In genomic region chr2:74233648-74234047, GRCh38 we compare ENCODE assay signal across 21 cellular contexts. TPM values are rescaled to one million over a fixed set of nuclear protein-coding genes. Genes with fewer than 3 reads are reported as not detected.
A peak's percentile ranks its signal among the peaks of the same experiment; 100 is the strongest.
DNase-seq lines count a peak whose midpoint lies in the region; ATAC-seq and TF ChIP-seq lines count a peak whose summit lies in the region.
"Had no signal": no experiment of that assay in that cellular context is flagged by ENCODE, and none has a peak within 500 bp of the region (broad histone marks: within the 10 kb centered on the region; RNA-seq: fewer than 3 reads in every experiment).

No MANE protein-coding gene starts in this region.

- H3K27ac ChIP-seq in uterus = no peak overlapping the region
- H3K27ac ChIP-seq: HL-60, Peyer's patch had no signal

- no peak for TF ChIP-seq POLR2A in uterus (IDR thresholded peaks at IDR 0.05)

- no peaks in the 10 kb centered on the region for H3K9me3 ChIP-seq in uterus
- H3K9me3 ChIP-seq: Peyer's patch had no signal

- no peaks in the 10 kb centered on the region for H3K27me3 ChIP-seq in uterus
- H3K27me3 ChIP-seq: Peyer's patch had no signal

- no peak overlapping the region for H3K4me3 ChIP-seq in uterus
- H3K4me3 ChIP-seq: Peyer's patch had no signal

- no peaks in the 10 kb centered on the region for H3K4me1 ChIP-seq in uterus
- H3K4me1 ChIP-seq: Peyer's patch had no signal

- DNase-seq in NCI-H2196 treated with DMSO at 0.1 percent for 48 hours (lab: John Stamatoyannopoulos, UW; ENCODE audit: unreplicated experiment) = peak; percentile 1
- DNase-seq in NCI-H2196 (lab: John Stamatoyannopoulos, UW; ENCODE audit: unreplicated experiment) = no peak
- peak; percentile 89 for DNase-seq in NCI-H146 (lab: John Stamatoyannopoulos, UW)
- DNase-seq in NCI-H748 treated with DMSO at 0.1 percent for 48 hours (lab: John Stamatoyannopoulos, UW) = peak; percentile 5
- DNase-seq in uterus = no peak
- DNase-seq: AML-193; C1 segment of cervical spinal cord; CD8-positive, alpha-beta T cell; DMS79; KBM-7; MM.1S; NCI-H1048; NCI-H1436 treated with DMSO at 0.1 percent for 48 hours; NCI-H2029 treated with DMSO at 0.1 percent for 48 hours; NCI-H226; NCI-H526 treated with DMSO at 0.1 percent for 48 hours; Peyer's patch; T-cell had no signal

- ATAC-seq in HG02610 (IDR thresholded peaks at IDR 0.05; ENCODE audit: unreplicated experiment) (no peak), HG02763 (IDR thresholded peaks at IDR 0.05; ENCODE audit: unreplicated experiment) (no peak)
- ATAC-seq: CD8-positive, alpha-beta T cell; T-cell had no signal

- H3K36me3 ChIP-seq in uterus = no peaks in the 10 kb centered on the region
- H3K36me3 ChIP-seq: Peyer's patch had no signal

- intact Hi-C loops in uterus (cut with DNase I; ENCODE audit: low total_unique reads) = no loop called here

- TF ChIP-seq CTCF in uterus (IDR thresholded peaks at IDR 0.05) = no peak

RNA-seq across cellular contexts. Expression of gene MTHFD2, which starts 35.2 kb away (rescaled TPM):
- total RNA-seq in uterus = 10 to 100 TPM; 32.0 to 55.5 (median 42.3) TPM

RNA-seq across cellular contexts. Expression of gene MOB1A, which starts 55.0 kb away (rescaled TPM):
- total RNA-seq in uterus = 100 to 1,000 TPM in 2 of 4 donors, 10 to 100 TPM in 2; 63.0 to 161 (median 95.3) TPM

Comparison
In these comparisons a context has a peak if more than half of its experiments do, and no peak if none do; other contexts are left out.
1. DNase-seq: peak in NCI-H2196 treated with DMSO at 0.1 percent for 48 hours (single experiment), NCI-H146 (single experiment) and NCI-H748 treated with DMSO at 0.1 percent for 48 hours (single experiment); none in NCI-H2196 (single experiment) and uterus (0 of 2).